ENCODE assay signal across 28 cellular contexts in genomic region chr2:51693640-51694039, GRCh38.
"Had no signal": no experiment of that assay in that cellular context is flagged by ENCODE, and none has a peak within 500 bp of the region (broad histone marks: within the 10 kb centered on the region; RNA-seq: fewer than 3 reads in every experiment).

No MANE protein-coding gene starts in this region.

- H3K4me3 ChIP-seq: colonic mucosa, dorsolateral prefrontal cortex, gastroesophageal sphincter, heart right ventricle, hepatocyte had no signal

- H3K36me3 ChIP-seq: colonic mucosa, gastroesophageal sphincter, heart right ventricle had no signal

- H3K79me2 ChIP-seq: hepatocyte had no signal

- H3K4me2 ChIP-seq: hepatocyte had no signal

- DNase-seq: activated CD4-positive, alpha-beta memory T cell treated with anti-CD3 and anti-CD28 coated beads for 36 hours; activated CD4-positive, alpha-beta T cell treated with anti-CD3 and anti-CD28 coated beads for 36 hours; activated CD4-positive, alpha-beta T cell treated with anti-CD3 and anti-CD28 coated beads, Interleukin-2, amount 10 ng/mL, durations not matched to agents 24 days and 14 days; activated CD4-positive, CD25-positive, alpha-beta regulatory T cell; activated CD4-positive, CD25-positive, alpha-beta regulatory T cell treated with anti-CD3 and anti-CD28 coated beads, Interleukin-2, amount 50 U/mL, for 72 hours; activated CD8-positive, alpha-beta memory T cell treated with anti-CD3 and anti-CD28 coated beads, Interleukin-2, amount 10 ng/mL, durations not matched to agents 7 days and 5 days; activated CD8-positive, alpha-beta memory T cell treated with anti-CD3 and anti-CD28 coated beads, Interleukin-2, amount 50 U/mL, for 4 hours; activated CD8-positive, alpha-beta T cell treated with anti-CD3 and anti-CD28 coated beads, Interleukin-2, amount 10 ng/mL, durations not matched to agents 7 days and 5 days; activated gamma-delta T cell; activated naive CD4-positive, alpha-beta T cell; activated naive CD4-positive, alpha-beta T cell treated with anti-CD3 and anti-CD28 coated beads, Interleukin-2, amount 10 ng/mL, durations not matched to agents 7 days and 5 days; activated naive CD8-positive, alpha-beta T cell treated with anti-CD3 and anti-CD28 coated beads, Interleukin-2, amount 10 ng/mL, durations not matched to agents 7 days and 5 days; activated T-cell treated with anti-CD3 and anti-CD28 coated beads for 4 hours; activated T-cell treated with anti-CD3 and anti-CD28 coated beads, Interleukin-2, amount 50 U/mL, for 24 hours; activated T-cell treated with anti-CD3 and anti-CD28 coated beads, Interleukin-2, amount 50 U/mL, for 72 hours; amniotic stem cell; anterior cingulate cortex; caudate nucleus; cerebellar nuclear complex; colonic mucosa; dorsolateral prefrontal cortex; effector memory CD4-positive, alpha-beta T cell; endodermal cell; foreskin melanocyte; heart right ventricle; T-helper 2 cell had no signal

- H3K27ac ChIP-seq: colonic mucosa, dorsolateral prefrontal cortex, gastroesophageal sphincter, heart right ventricle, hepatocyte had no signal

- H3K9me3 ChIP-seq: colonic mucosa, gastroesophageal sphincter, heart right ventricle had no signal

- H3K4me1 ChIP-seq: colonic mucosa, gastroesophageal sphincter, heart right ventricle had no signal

- H3K27me3 ChIP-seq: colonic mucosa, dorsolateral prefrontal cortex, gastroesophageal sphincter, heart right ventricle, hepatocyte had no signal

- H2AFZ ChIP-seq: hepatocyte had no signal
